In the genomic region with DNA sequence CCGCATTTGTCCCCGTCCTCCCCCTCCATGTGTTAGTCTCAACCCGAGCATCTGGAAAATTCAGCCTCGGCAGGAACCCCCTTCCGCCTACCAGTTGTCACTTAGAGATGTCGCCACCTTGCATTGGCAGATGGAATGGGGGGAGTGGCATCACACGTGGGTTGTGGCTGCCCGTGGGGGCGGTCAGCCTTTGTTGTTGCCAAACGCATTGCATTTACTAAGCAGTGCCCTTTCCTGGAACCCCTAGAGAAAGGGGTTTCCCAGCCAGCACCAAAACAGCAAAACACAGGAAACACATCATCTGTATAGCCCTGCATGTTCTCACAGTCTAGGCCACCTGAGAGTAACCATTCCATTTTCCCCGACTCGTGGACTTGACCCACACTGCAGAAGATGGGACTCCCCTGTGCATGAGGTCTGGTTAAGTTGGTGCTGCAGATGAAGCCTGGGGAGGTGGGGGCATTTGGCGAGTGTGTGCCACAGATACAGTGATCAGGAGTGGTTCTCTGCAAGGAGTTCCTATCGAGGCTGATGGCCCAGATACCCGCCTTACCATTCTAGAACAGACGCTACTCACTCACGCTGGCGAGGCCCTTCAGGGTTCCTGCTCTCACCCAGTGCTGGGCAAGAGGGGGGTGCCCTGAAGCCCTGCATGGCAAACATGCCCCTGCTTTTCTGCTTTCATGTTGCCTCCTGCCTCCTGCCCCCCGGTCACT, we compare ENCODE assay signal across 8 cellular contexts. TPM values are rescaled to one million over a fixed set of nuclear protein-coding genes. Genes with fewer than 3 reads are reported as not detected.
DNase-seq lines count a peak whose midpoint lies in the region; ATAC-seq and TF ChIP-seq lines count a peak whose summit lies in the region.

No MANE protein-coding gene starts in this region.

- H3K27me3 ChIP-seq in esophagus muscularis mucosa = no peaks in the 10 kb centered on the region
- no peaks in the 10 kb centered on the region for H3K27me3 ChIP-seq in sigmoid colon

- peaks cover 9 to 15% (median 9%) of the 10 kb centered on the region in 4 donors for H3K4me1 ChIP-seq in esophagus muscularis mucosa
- H3K4me1 ChIP-seq in sigmoid colon = peaks cover 0 to 7% (median 0%) of the 10 kb centered on the region in 4 donors

- H3K4me3 ChIP-seq in esophagus muscularis mucosa (no peak overlapping the region), sigmoid colon (no peak overlapping the region)

- TF ChIP-seq EP300 in esophagus muscularis mucosa (IDR thresholded peaks at IDR 0.05) = no peak
- TF ChIP-seq EP300 in sigmoid colon (IDR thresholded peaks at IDR 0.05) = no peak

- TF ChIP-seq CTCF in esophagus muscularis mucosa (IDR thresholded peaks at IDR 0.05) (no peak), sigmoid colon (IDR thresholded peaks at IDR 0.05) (no peak)

- H3K9me3 ChIP-seq in esophagus muscularis mucosa (no peaks in the 10 kb centered on the region), sigmoid colon (no peaks in the 10 kb centered on the region)

- DNase-seq in activated T-cell treated with anti-CD3 and anti-CD28 coated beads for 4 hours = peak; percentile 80
- peak; percentile 34 for DNase-seq in inferior parietal cortex (ENCODE audit: extremely low spot score)
- peak; percentile 78 to 80 for DNase-seq in stimulated activated CD8-positive, alpha-beta memory T cell treated with anti-CD3 and anti-CD28 coated beads, Interleukin-2, amount 100 ng/mL, for 1 hour (ENCODE audit: low read depth in 2 of 2)
- no peak for DNase-seq in esophagus muscularis mucosa (ENCODE audit: extremely low spot score)
- no peak for DNase-seq in mesenteric fat pad (ENCODE audit: low spot score)
- no peak for DNase-seq in sigmoid colon

- H3K36me3 ChIP-seq in esophagus muscularis mucosa (peaks cover 55 to 98% (median 89%) of the 10 kb centered on the region in 4 donors), sigmoid colon (peaks cover 40 to 98% (median 52%) of the 10 kb centered on the region in 4 donors)

- intact Hi-C loops in esophagus muscularis mucosa (cut with DNase I) = no loop called here
- intact Hi-C loops in sigmoid colon (cut with DNase I) = no loop called here

- ATAC-seq in HG02798 (IDR thresholded peaks at IDR 0.05; ENCODE audit: poor library complexity, unreplicated experiment) (peak; percentile 43), HG03095 (IDR thresholded peaks at IDR 0.05; ENCODE audit: unreplicated experiment) (no peak)

- WGBS in esophagus muscularis mucosa = 83% methylated on average over 12 of the region's 19 CpGs
- WGBS in sigmoid colon, 2 donors = 75 to 82% methylated on average over 19 of the region's 19 CpGs

- TF ChIP-seq POLR2A in esophagus muscularis mucosa (IDR thresholded peaks at IDR 0.05; ENCODE audit: low read depth) (no peak), sigmoid colon (IDR thresholded peaks at IDR 0.05) (no peak)

- no peak overlapping the region for H3K27ac ChIP-seq in esophagus muscularis mucosa (replicated peaks in 1 of 4)
- no peak overlapping the region for H3K27ac ChIP-seq in sigmoid colon

RNA-seq across cellular contexts. Expression of a gene that starts 38.3 kb away (rescaled TPM):
- 10 to 100 TPM; 18.7 to 29.5 (median 27.7) TPM for total RNA-seq in esophagus muscularis mucosa
- total RNA-seq in mesenteric fat pad = 24.9 TPM
- total RNA-seq in sigmoid colon = 10 to 100 TPM; 14.1 to 35.3 (median 28.9) TPM
- 10 to 100 TPM; 10.8 to 21.8 (median 15.3) TPM for polyA plus RNA-seq in sigmoid colon

RNA-seq across cellular contexts. Expression of a gene that starts 50.5 kb away (rescaled TPM):
- total RNA-seq in esophagus muscularis mucosa = 1 to 10 TPM in 2 of 4 donors, under 1 TPM in 1, not detected in 1; 0.97 to 3.6 (median 1.1) TPM
- 4.4 TPM for total RNA-seq in mesenteric fat pad
- 1 to 10 TPM in 2 of 4 donors, under 1 TPM in 1, not detected in 1; 0.99 to 2.1 (median 2.0) TPM for total RNA-seq in sigmoid colon
- 1 to 10 TPM in 2 of 3 donors, under 1 TPM in 1; 0.92 to 3.3 (median 1.2) TPM for polyA plus RNA-seq in sigmoid colon

Comparison
In these comparisons a context has a peak if more than half of its experiments do, and no peak if none do; other contexts are left out.
1. DNase-seq: peak in activated T-cell treated with anti-CD3 and anti-CD28 coated beads for 4 hours (single experiment), inferior parietal cortex (single experiment) and stimulated activated CD8-positive, alpha-beta memory T cell treated with anti-CD3 and anti-CD28 coated beads, Interleukin-2, amount 100 ng/mL, for 1 hour (2 of 2); none in esophagus muscularis mucosa (single experiment), mesenteric fat pad (single experiment) and sigmoid colon (single experiment).